ENCODE assay signal across 14 cellular contexts in genomic region chr13:87208636-87209035, GRCh38.
DNase-seq lines count a peak whose midpoint lies in the region; ATAC-seq lines count a peak whose summit lies in the region.
"Had no signal": no experiment of that assay in that cellular context is flagged by ENCODE, and none has a peak within 500 bp of the region (broad histone marks: within the 10 kb centered on the region; RNA-seq: fewer than 3 reads in every experiment).

No MANE protein-coding gene starts in this region.

- H3K4me3 Mint-ChIP-seq in stimulated activated effector memory CD8-positive, alpha-beta T cell treated with anti-CD3 and anti-CD28 coated beads, Interleukin-12 subunit alpha, Interleukin-12 subunit beta, amount 100 ng/mL, for 72 hours: no peak overlapping the region
- H3K4me3 Mint-ChIP-seq: CD4-positive, alpha-beta T cell; GM23338 had no signal

- DNase-seq in NCI-H345 (lab: John Stamatoyannopoulos, UW) (peak; percentile 14), NCI-H345 treated with DMSO at 0.1 percent for 48 hours (lab: John Stamatoyannopoulos, UW; ENCODE audit: unreplicated experiment) (no peak), NCI-H128 (lab: John Stamatoyannopoulos, UW; ENCODE audit: unreplicated experiment) (peak; percentile 49), SK-N-DZ (ENCODE audit: low spot score) (peak; percentile 91), renal cortical epithelial cell (ENCODE audit: low read depth) (peak; percentile 18), NCI-H82 treated with DMSO at 0.1 percent for 48 hours (lab: John Stamatoyannopoulos, UW; ENCODE audit: unreplicated experiment) (no peak)
- no peak for DNase-seq in stimulated activated effector memory CD8-positive, alpha-beta T cell treated with anti-CD3 and anti-CD28 coated beads, Interleukin-12 subunit alpha, Interleukin-12 subunit beta, amount 100 ng/mL, for 72 hours (ENCODE audit: low spot score in 2 of 2)
- DNase-seq: AML-193; Caco-2; CD4-positive, alpha-beta T cell; HCEC 1CT had no signal

- no peaks in the 10 kb centered on the region for H3K36me3 Mint-ChIP-seq in stimulated activated effector memory CD8-positive, alpha-beta T cell treated with anti-CD3 and anti-CD28 coated beads, Interleukin-12 subunit alpha, Interleukin-12 subunit beta, amount 100 ng/mL, for 72 hours

- H3K9me3 Mint-ChIP-seq in stimulated activated effector memory CD8-positive, alpha-beta T cell treated with anti-CD3 and anti-CD28 coated beads, Interleukin-12 subunit alpha, Interleukin-12 subunit beta, amount 100 ng/mL, for 72 hours: peaks cover 13% of the 10 kb centered on the region
- H3K9me3 Mint-ChIP-seq: GM23338 had no signal

- no peak for ATAC-seq in stimulated activated effector memory CD8-positive, alpha-beta T cell treated with anti-CD3 and anti-CD28 coated beads, Interleukin-12 subunit alpha, Interleukin-12 subunit beta, amount 100 ng/mL, for 72 hours
- no peak for ATAC-seq in HG03045 (IDR thresholded peaks at IDR 0.05; ENCODE audit: unreplicated experiment)
- ATAC-seq: A549, GM23338 had no signal

- no peak overlapping the region for H3K27ac Mint-ChIP-seq in stimulated activated effector memory CD8-positive, alpha-beta T cell treated with anti-CD3 and anti-CD28 coated beads, Interleukin-12 subunit alpha, Interleukin-12 subunit beta, amount 100 ng/mL, for 72 hours
- H3K27ac Mint-ChIP-seq: CD4-positive, alpha-beta T cell; GM23338 had no signal

- H3K4me1 Mint-ChIP-seq in stimulated activated effector memory CD8-positive, alpha-beta T cell treated with anti-CD3 and anti-CD28 coated beads, Interleukin-12 subunit alpha, Interleukin-12 subunit beta, amount 100 ng/mL, for 72 hours: no peaks in the 10 kb centered on the region

Comparison
In these comparisons a context has a peak if more than half of its experiments do, and no peak if none do; other contexts are left out.
1. DNase-seq: peak in NCI-H345 (single experiment), NCI-H128 (single experiment), SK-N-DZ (single experiment) and renal cortical epithelial cell (single experiment); none in NCI-H345 treated with DMSO at 0.1 percent for 48 hours (single experiment), stimulated activated effector memory CD8-positive, alpha-beta T cell treated with anti-CD3 and anti-CD28 coated beads, Interleukin-12 subunit alpha, Interleukin-12 subunit beta, amount 100 ng/mL, for 72 hours (0 of 2) and NCI-H82 treated with DMSO at 0.1 percent for 48 hours (single experiment).